8 cellular contexts compared by ENCODE assay signal in genomic region chr7:44981035-44981706, GRCh38. TPM values are rescaled to one million over a fixed set of nuclear protein-coding genes. Genes with fewer than 3 reads are reported as not detected.
DNase-seq lines count a peak whose midpoint lies in the region; TF ChIP-seq lines count a peak whose summit lies in the region.

No MANE protein-coding gene starts in this region.

- H3K27me3 Mint-ChIP-seq in immature natural killer cell (ENCODE audit: low read depth in 3 of 3) = peaks cover 3 to 16% (median 7%) of the 10 kb centered on the region in 3 donors

- H3K36me3 Mint-ChIP-seq in immature natural killer cell = peaks cover 29 to 36% (median 30%) of the 10 kb centered on the region in 3 donors

- H3K9me3 ChIP-seq in BLaER1 = no peaks in the 10 kb centered on the region

- peak overlapping the region; percentile 98 for H3K4me2 ChIP-seq in BLaER1

- H3K9me3 Mint-ChIP-seq in immature natural killer cell = no peaks in the 10 kb centered on the region

- TF ChIP-seq CTCF in GM20000 (IDR thresholded peaks at IDR 0.05; ENCODE audit: extremely low read depth, missing control alignments) = no peak

- H3K4me1 ChIP-seq in BLaER1 = peaks cover 92% of the 10 kb centered on the region

- peak overlapping the region; percentile 78 for H3K9ac ChIP-seq in BLaER1

- DNase-seq in GM20000 (ENCODE audit: low spot score) (peak; percentile 8), SIG-M5 (lab: John Stamatoyannopoulos, UW) (peak; percentile 6), immature natural killer cell (no peak), NCI-H446 treated with DMSO at 0.1 percent for 48 hours (lab: John Stamatoyannopoulos, UW) (no peak), NCI-H2171 (lab: John Stamatoyannopoulos, UW) (no peak), HuH-7 (ENCODE audit: low spot score) (no peak)
- no peak for DNase-seq in effector CD8-positive, alpha-beta T cell (lab: John Stamatoyannopoulos, UW)

- H3K36me3 ChIP-seq in BLaER1 = peaks cover 61% of the 10 kb centered on the region

- peak overlapping the region; percentile 88 for H3K27ac ChIP-seq in BLaER1

- H3K27ac Mint-ChIP-seq in immature natural killer cell = peak overlapping the region; percentile 93 to 99 (median 97)

- peak overlapping the region; percentile 68 for H3K4me3 ChIP-seq in BLaER1

- H4K20me1 ChIP-seq in BLaER1 = peaks cover 51% of the 10 kb centered on the region

- peaks cover 62 to 78% of the 10 kb centered on the region in 2 donors for H3K4me1 Mint-ChIP-seq in immature natural killer cell

- no peaks in the 10 kb centered on the region for H3K27me3 ChIP-seq in BLaER1

- peak overlapping the region in 4 of 5 donors; percentile 33 to 97 (median 64) for H3K4me3 Mint-ChIP-seq in immature natural killer cell

RNA-seq across cellular contexts. Expression of gene MYO1G, which starts 2.4 kb away (rescaled TPM):
- polyA plus RNA-seq in immature natural killer cell = 100 to 1,000 TPM; 139 to 261 (median 139) TPM

RNA-seq across cellular contexts. Expression of gene CCM2, which starts 18.8 kb away (rescaled TPM):
- 100 to 1,000 TPM in 2 of 3 donors, 10 to 100 TPM in 1; 60.4 to 120 (median 103) TPM for polyA plus RNA-seq in immature natural killer cell

Comparison
In these comparisons a context has a peak if more than half of its experiments do, and no peak if none do; other contexts are left out.
1. DNase-seq: peak in GM20000 (single experiment) and SIG-M5 (single experiment); none in immature natural killer cell (0 of 3), NCI-H446 treated with DMSO at 0.1 percent for 48 hours (single experiment), effector CD8-positive, alpha-beta T cell (single experiment), NCI-H2171 (single experiment) and HuH-7 (single experiment).